In genomic region chr19:43504426-43505185, GRCh38 we compare ENCODE assay signal across 8 cellular contexts. TPM values are rescaled to one million over a fixed set of nuclear protein-coding genes. Genes with fewer than 3 reads are reported as not detected.
DNase-seq lines count a peak whose midpoint lies in the region; ATAC-seq, FAIRE-seq and TF ChIP-seq lines count a peak whose summit lies in the region.

PHLDB3 (minus strand) TSS chr19:43504746; CDS start chr19:43504118, 628 bp downstream.

- peak within 1 kb of the TSS; percentile 88 for H3K4me3 Mint-ChIP-seq in activated CD8-positive, alpha-beta T cell treated with anti-CD3 and anti-CD28 coated beads, Interleukin-2, amount 10 ng/mL, durations not matched to agents 7 days and 5 days
- H3K4me3 Mint-ChIP-seq in neural progenitor cell: peak within 1 kb of the TSS; percentile 84

- CTCF ChIA-PET in activated CD8-positive, alpha-beta T cell treated with anti-CD3 and anti-CD28 coated beads, Interleukin-2, amount 10 ng/mL, durations not matched to agents 7 days and 5 days (lab: Charles Lee): interaction anchor here (0.7 to 4.3 kb wide), 14 partner anchors 9 to 90 kb away, joined by 3 to 33 read pairs (median 4); no protein-coding TSS in a partner anchor

- H3K79me2 ChIP-seq in fibroblast of lung (ENCODE audit: control insufficient read depth, insufficient read depth, low read length): no peaks in the 10 kb centered on the region
- no peaks in the 10 kb centered on the region for H3K79me2 ChIP-seq in neural progenitor cell (ENCODE audit: low read depth)

- H3K4me2 ChIP-seq in fibroblast of lung (ENCODE audit: extremely low read depth, insufficient read depth, low read length): peak within 1 kb of the TSS; percentile 99
- H3K4me2 ChIP-seq in neural progenitor cell: peak within 1 kb of the TSS; percentile 98

- POLR2A ChIA-PET in activated CD8-positive, alpha-beta T cell treated with anti-CD3 and anti-CD28 coated beads, Interleukin-2, amount 10 ng/mL, durations not matched to agents 7 days and 5 days (lab: Charles Lee): interaction anchor here (0.8 to 2.4 kb wide), 11 partner anchors 14 to 162 kb away, joined by 3 to 18 read pairs (median 4); no protein-coding TSS in a partner anchor

- intact Hi-C loops in aorta (cut with DNase I): loop anchor here (1.0 to 5.0 kb wide), 2 partner anchors 41 to 42 kb away; no protein-coding TSS in a partner anchor

- peaks cover 27% of the 10 kb centered on the region for H3K36me3 Mint-ChIP-seq in activated CD8-positive, alpha-beta T cell treated with anti-CD3 and anti-CD28 coated beads, Interleukin-2, amount 10 ng/mL, durations not matched to agents 7 days and 5 days (ENCODE audit: low read depth)
- H3K36me3 Mint-ChIP-seq in neural progenitor cell: peaks cover 10% of the 10 kb centered on the region

- peaks cover 22% of the 10 kb centered on the region for H3F3A ChIP-seq in neural progenitor cell (ENCODE audit: low read depth)

- WGBS in aorta, 2 donors: 3% methylated on average over 36 to 42 of the region's 42 CpGs

- no peaks in the 10 kb centered on the region for H3K27me3 ChIP-seq in fibroblast of lung (ENCODE audit: control insufficient read depth, insufficient read depth, low read length)
- H3K27me3 ChIP-seq in neural progenitor cell: peaks cover 12% of the 10 kb centered on the region
- H3K27me3 ChIP-seq in aorta (ENCODE audit: control insufficient read depth in 1 of 2, insufficient read depth in 2 of 2, low read length in 1 of 2): no peaks in the 10 kb centered on the region

- no peaks in the 10 kb centered on the region for H3K9me3 Mint-ChIP-seq in activated CD8-positive, alpha-beta T cell treated with anti-CD3 and anti-CD28 coated beads, Interleukin-2, amount 10 ng/mL, durations not matched to agents 7 days and 5 days (ENCODE audit: insufficient read depth)
- no peaks in the 10 kb centered on the region for H3K9me3 Mint-ChIP-seq in neural progenitor cell

- DNase-seq in Daoy (ENCODE audit: low read depth): peak; percentile 48
- DNase-seq in H54 (ENCODE audit: insufficient read length, low spot score): peak; percentile 62
- peak; percentile 40 for DNase-seq in NCI-H1105 (lab: John Stamatoyannopoulos, UW)
- peak; percentile 49 for DNase-seq in activated CD8-positive, alpha-beta T cell treated with anti-CD3 and anti-CD28 coated beads, Interleukin-2, amount 10 ng/mL, durations not matched to agents 7 days and 5 days
- DNase-seq in fibroblast of lung (ENCODE audit: low read depth in 2 of 2): peak in 1 of 2 donors; percentile 25
- no peak for DNase-seq in neural progenitor cell (ENCODE audit: low spot score)
- peak in 1 of 2 donors; percentile 85 for DNase-seq in aorta
- DNase-seq in NCI-H1694 treated with DMSO at 0.1 percent for 48 hours (lab: John Stamatoyannopoulos, UW): no peak

- H3K36me3 ChIP-seq in fibroblast of lung (ENCODE audit: control insufficient read depth, insufficient read depth, low read length) (peaks cover 4% of the 10 kb centered on the region), neural progenitor cell (no peaks in the 10 kb centered on the region), aorta (ENCODE audit: control insufficient read depth in 1 of 2, insufficient read depth in 2 of 2, low read length in 1 of 2) (peaks cover 1 to 2% of the 10 kb centered on the region in 2 donors)

- TF ChIP-seq CTCF in fibroblast of lung (conservative IDR thresholded peaks at IDR 0.05 in 1 of 2, IDR thresholded peaks at IDR 0.05 in 1 of 2; ENCODE audit: low read depth in 1 of 2, low read length in 2 of 2) (no peak), neural progenitor cell (IDR thresholded peaks at IDR 0.05) (no peak)

- H2AFZ ChIP-seq in fibroblast of lung (ENCODE audit: low read length) (peak within 1 kb of the TSS; percentile 90), neural progenitor cell (replicated peaks) (peak within 1 kb of the TSS; percentile 95)

- H3K9me3 ChIP-seq in fibroblast of lung (ENCODE audit: control insufficient read depth, insufficient read depth, low read depth, low read length) (no peaks in the 10 kb centered on the region), neural progenitor cell (ENCODE audit: low read depth) (no peaks in the 10 kb centered on the region), aorta (ENCODE audit: control insufficient read depth, low read length) (no peaks in the 10 kb centered on the region)

- no peaks in the 10 kb centered on the region for H4K20me1 ChIP-seq in fibroblast of lung (ENCODE audit: control insufficient read depth, extremely low read depth, insufficient read depth, low read length)
- H4K20me1 ChIP-seq in neural progenitor cell (ENCODE audit: low read depth): no peaks in the 10 kb centered on the region

- peak within 1 kb of the TSS; percentile 75 for H3K9ac ChIP-seq in fibroblast of lung (ENCODE audit: insufficient read depth, low read length)
- peak within 1 kb of the TSS; percentile 15 for H3K9ac ChIP-seq in neural progenitor cell

- peak within 1 kb of the TSS; percentile 80 for H3K27ac ChIP-seq in fibroblast of lung (ENCODE audit: insufficient read depth, low read length)
- no peak within 1 kb of the TSS for H3K27ac ChIP-seq in neural progenitor cell
- peak within 1 kb of the TSS in 1 of 2 donors; percentile 69 for H3K27ac ChIP-seq in aorta (ENCODE audit: low read depth in 1 of 2, low read length in 2 of 2)

- H3K4me3 ChIP-seq in fibroblast of lung (replicated peaks in 1 of 4; ENCODE audit: control extremely low read depth in 1 of 4, insufficient read depth in 1 of 4, low read depth in 3 of 4, low read length in 4 of 4) (peak within 1 kb of the TSS; percentile 86 to 96 (median 91)), neural progenitor cell (peak within 1 kb of the TSS; percentile 72), aorta (ENCODE audit: low read length in 2 of 2) (peak within 1 kb of the TSS; percentile 53 to 84)

- H3K4me1 Mint-ChIP-seq in activated CD8-positive, alpha-beta T cell treated with anti-CD3 and anti-CD28 coated beads, Interleukin-2, amount 10 ng/mL, durations not matched to agents 7 days and 5 days (ENCODE audit: low read depth): peaks cover 27% of the 10 kb centered on the region
- H3K4me1 Mint-ChIP-seq in neural progenitor cell: peaks cover 17% of the 10 kb centered on the region

- no peak for FAIRE-seq in H54 (lab: Jason Lieb, UNC)

- no peak for TF ChIP-seq POLR2A in H54 (IDR thresholded peaks at IDR 0.05; ENCODE audit: low read depth, low read length)

- H3K4me1 ChIP-seq in fibroblast of lung (ENCODE audit: control insufficient read depth, extremely low read depth, insufficient read depth, low read length) (peaks cover 5% of the 10 kb centered on the region), neural progenitor cell (peaks cover 5% of the 10 kb centered on the region), aorta (ENCODE audit: control insufficient read depth in 1 of 2, insufficient read depth in 2 of 2, low read length in 2 of 2) (no peaks in the 10 kb centered on the region)

- no peaks in the 10 kb centered on the region for H3K27me3 Mint-ChIP-seq in activated CD8-positive, alpha-beta T cell treated with anti-CD3 and anti-CD28 coated beads, Interleukin-2, amount 10 ng/mL, durations not matched to agents 7 days and 5 days (ENCODE audit: low read depth)
- peaks cover 10% of the 10 kb centered on the region for H3K27me3 Mint-ChIP-seq in neural progenitor cell (ENCODE audit: insufficient read depth, low read depth)

- peak; percentile 49 for ATAC-seq in activated CD8-positive, alpha-beta T cell treated with anti-CD3 and anti-CD28 coated beads, Interleukin-2, amount 10 ng/mL, durations not matched to agents 7 days and 5 days
- peak; percentile 71 for ATAC-seq in aorta (ENCODE audit: low FRiP score)

- H3K27ac Mint-ChIP-seq in activated CD8-positive, alpha-beta T cell treated with anti-CD3 and anti-CD28 coated beads, Interleukin-2, amount 10 ng/mL, durations not matched to agents 7 days and 5 days: peak within 1 kb of the TSS; percentile 97
- H3K27ac Mint-ChIP-seq in neural progenitor cell: no peak within 1 kb of the TSS

RNA-seq across cellular contexts. Expression of gene PHLDB3, which starts in this region (rescaled TPM):
- 7.8 and 17.6 TPM in 2 replicates for total RNA-seq in Daoy (2014; rRNA removed; shearing (Covaris generic))
- 10 to 100 TPM; 14.9 to 15.5 TPM for total RNA-seq in activated CD8-positive, alpha-beta T cell treated with anti-CD3 and anti-CD28 coated beads, Interleukin-2, amount 10 ng/mL, durations not matched to agents 7 days and 5 days
- total RNA-seq in fibroblast of lung: 22.3 and 35.8 TPM in 2 replicates
- 1.8 and 4.4 TPM in 2 replicates for polyA plus RNA-seq in fibroblast of lung
- 4.1 and 13.6 TPM in 2 replicates for polyA plus RNA-seq in fibroblast of lung (2012)
- polyA minus RNA-seq in fibroblast of lung (ENCODE audit: low replicate concordance): 2.2 and 9.1 TPM in 2 replicates
- total RNA-seq in neural progenitor cell (ENCODE audit: low replicate concordance): 3.4 and 21.9 TPM in 2 replicates
- total RNA-seq in aorta: 10 to 100 TPM in 1 of 2 donors, 1 to 10 TPM in 1; 9.7 to 10.2 TPM
- polyA plus RNA-seq in aorta: 10 to 100 TPM in 1 of 2 donors, 1 to 10 TPM in 1; 4.8 to 18.5 TPM

Comparison
In these comparisons a context has a peak if more than half of its experiments do, and no peak if none do; other contexts are left out.
1. DNase-seq: peak in Daoy (single experiment), H54 (single experiment), NCI-H1105 (single experiment) and activated CD8-positive, alpha-beta T cell treated with anti-CD3 and anti-CD28 coated beads, Interleukin-2, amount 10 ng/mL, durations not matched to agents 7 days and 5 days (single experiment); none in neural progenitor cell (single experiment) and NCI-H1694 treated with DMSO at 0.1 percent for 48 hours (single experiment).
2. Peak in every context shown above with its lines, with median percentiles within 50 percentile points of each other: H3K4me3 ChIP-seq.